In genomic region chr6:137728386-137729349, GRCh38 we compare ENCODE assay signal across 10 cellular contexts.
DNase-seq lines count a peak whose midpoint lies in the region; ATAC-seq and TF ChIP-seq lines count a peak whose summit lies in the region.
"Had no signal": no experiment of that assay in that cellular context is flagged by ENCODE, and none has a peak within 500 bp of the region (broad histone marks: within the 10 kb centered on the region; RNA-seq: fewer than 3 reads in every experiment).

No MANE protein-coding gene starts in this region.

- DNase-seq in ELF-1 (ENCODE audit: low read depth, low spot score) (peak; percentile 27), T-helper 17 cell (no peak), foreskin fibroblast (peak; percentile 95 to 96), pulmonary artery endothelial cell (ENCODE audit: low read depth, low spot score) (peak; percentile 26), coronary artery (ENCODE audit: low spot score) (no peak)
- DNase-seq in stimulated activated CD4-positive, alpha-beta T cell treated with anti-CD3 and anti-CD28 coated beads, Interleukin-15, amount 100 ng/mL, for 24 hours = no peak
- DNase-seq in stimulated activated naive CD4-positive, alpha-beta T cell (lab: John Stamatoyannopoulos, UW) = no peak
- DNase-seq: cerebellar nuclear complex, GDM1 had no signal

- TF ChIP-seq CTCF in foreskin fibroblast (IDR thresholded peaks at IDR 0.05; ENCODE audit: low read depth, low read length) = no peak
- TF ChIP-seq CTCF in coronary artery (IDR thresholded peaks at IDR 0.05) = no peak

- H3K4me3 ChIP-seq in foreskin fibroblast (ENCODE audit: low read depth in 1 of 2, low read length in 2 of 2) (no peak overlapping the region), coronary artery (no peak overlapping the region)

- H3K36me3 Mint-ChIP-seq in T-helper 17 cell (ENCODE audit: low read depth) = peaks cover 2% of the 10 kb centered on the region

- H3K4me1 Mint-ChIP-seq in T-helper 17 cell = peaks cover 2% of the 10 kb centered on the region

- H3K27ac Mint-ChIP-seq in T-helper 17 cell = peak overlapping the region; percentile 16

- H3K27ac ChIP-seq in coronary artery = no peak overlapping the region

- no peak overlapping the region for H3K4me3 Mint-ChIP-seq in T-helper 17 cell

- H3K27me3 Mint-ChIP-seq in T-helper 17 cell = peaks cover 7% of the 10 kb centered on the region

- H3K9me3 ChIP-seq in T-helper 17 cell (ENCODE audit: control insufficient read depth, low read length, poor library complexity, severe bottlenecking) = no peaks in the 10 kb centered on the region

- no peak for ATAC-seq in T-helper 17 cell
- no peak for ATAC-seq in HG03342 (IDR thresholded peaks at IDR 0.05; ENCODE audit: unreplicated experiment)

Comparison
In these comparisons a context has a peak if more than half of its experiments do, and no peak if none do; other contexts are left out.
1. DNase-seq: peak in ELF-1 (single experiment), foreskin fibroblast (2 of 2) and pulmonary artery endothelial cell (single experiment); none in T-helper 17 cell (0 of 3), stimulated activated CD4-positive, alpha-beta T cell treated with anti-CD3 and anti-CD28 coated beads, Interleukin-15, amount 100 ng/mL, for 24 hours (single experiment), coronary artery (single experiment) and stimulated activated naive CD4-positive, alpha-beta T cell (0 of 6).